ENCODE assay signal across 2 cellular contexts in genomic region chr16:71610447-71610846, GRCh38.
TF ChIP-seq lines count a peak whose summit lies in the region.

No MANE protein-coding gene starts in this region.

TF ChIP-seq in A549, 52 proteins besides CTCF, POLR2A, EP300 and RAD21:
- TF ChIP-seq USF2 (IDR thresholded peaks at IDR 0.05) (no peak), HOXA7 (CRISPR knock-in tag; IDR thresholded peaks at IDR 0.05) (no peak), HOXB5 (CRISPR knock-in tag; IDR thresholded peaks at IDR 0.05) (no peak), BHLHE40 (IDR thresholded peaks at IDR 0.05; ENCODE audit: low read depth, low read length) (no peak), CBX2 (IDR thresholded peaks at IDR 0.05; ENCODE audit: borderline replicate concordance, low read depth) (no peak), REST (IDR thresholded peaks at IDR 0.05) (no peak), CEBPB (IDR thresholded peaks at IDR 0.05) (no peak), KDM5A (IDR thresholded peaks at IDR 0.05) (no peak), TFCP2L1 (CRISPR knock-in tag; IDR thresholded peaks at IDR 0.05) (no peak), NPAS2 (CRISPR knock-in tag; IDR thresholded peaks at IDR 0.05; ENCODE audit: borderline replicate concordance) (no peak), ATOH8 (CRISPR knock-in tag; IDR thresholded peaks at IDR 0.05; ENCODE audit: low read depth) (no peak), PBX3 (IDR thresholded peaks at IDR 0.05) (no peak), FOSB (CRISPR knock-in tag; IDR thresholded peaks at IDR 0.05) (no peak), ZC3H11A (IDR thresholded peaks at IDR 0.05) (no peak), CHD4 (IDR thresholded peaks at IDR 0.05; ENCODE audit: borderline replicate concordance) (no peak), FOSL2 (IDR thresholded peaks at IDR 0.05) (no peak), FOSL2 (CRISPR knock-in tag; IDR thresholded peaks at IDR 0.05) (no peak), HES2 (IDR thresholded peaks at IDR 0.05) (no peak), PHF8 (IDR thresholded peaks at IDR 0.05; ENCODE audit: borderline replicate concordance, low read depth) (no peak), ELK1 (IDR thresholded peaks at IDR 0.05; ENCODE audit: low read depth, low read length) (no peak)

TF ChIP-seq in HepG2, 621 proteins besides CTCF, POLR2A, EP300 and RAD21:
- TF ChIP-seq ZFY (CRISPR knock-in tag; IDR thresholded peaks at IDR 0.05): no peak
- TF ChIP-seq JUN (CRISPR knock-in tag; IDR thresholded peaks at IDR 0.05): no peak
- 0 out of 2 replicates have a peak, but pooled peaks have one; percentile 35 for TF ChIP-seq ZNF431 (CRISPR knock-in tag; IDR thresholded peaks at IDR 0.05; ENCODE audit: borderline replicate concordance, low read depth)
- no peak for TF ChIP-seq HOXA5 (CRISPR knock-in tag; IDR thresholded peaks at IDR 0.05)
- no peak for TF ChIP-seq PAWR (CRISPR knock-in tag; IDR thresholded peaks at IDR 0.05; ENCODE audit: borderline replicate concordance)
- TF ChIP-seq ONECUT2 (CRISPR knock-in tag; IDR thresholded peaks at IDR 0.05): no peak
- TF ChIP-seq ARNT2 (CRISPR knock-in tag; IDR thresholded peaks at IDR 0.05; ENCODE audit: low read depth): no peak
- TF ChIP-seq KAT7 (CRISPR knock-in tag; IDR thresholded peaks at IDR 0.05; ENCODE audit: borderline replicate concordance): 0 out of 2 replicates have a peak, but pooled peaks have one; percentile 1
- peak; percentile 80 for TF ChIP-seq ZNF121 (CRISPR knock-in tag; IDR thresholded peaks at IDR 0.05)
- no peak for TF ChIP-seq MTA3 (CRISPR knock-in tag; IDR thresholded peaks at IDR 0.05)
TF ChIP-seq in HepG2: peak in this region for 3.
